12 cellular contexts compared by ENCODE assay signal in genomic region chr1:42686418-42686817, GRCh38. TPM values are rescaled to one million over a fixed set of nuclear protein-coding genes. Genes with fewer than 3 reads are reported as not detected.
DNase-seq lines count a peak whose midpoint lies in the region; ATAC-seq, FAIRE-seq and TF ChIP-seq lines count a peak whose summit lies in the region.
"Had no signal": no experiment of that assay in that cellular context is flagged by ENCODE, and none has a peak within 500 bp of the region (broad histone marks: within the 10 kb centered on the region; RNA-seq: fewer than 3 reads in every experiment).

No MANE protein-coding gene starts in this region.

- H3K4me3 Mint-ChIP-seq in activated CD4-positive, alpha-beta T cell treated with anti-CD3 and anti-CD28 coated beads, Interleukin-2, amount 10 ng/mL, durations not matched to agents 7 days and 5 days, result peak overlapping the region; percentile 21
- H3K4me3 Mint-ChIP-seq in astrocyte (ENCODE audit: unreplicated experiment) (peak overlapping the region; percentile 3), neural progenitor cell (no peak overlapping the region)

- H3K4me1 ChIP-seq in Karpas-422 (ENCODE audit: low read length) (peaks cover 71% of the 10 kb centered on the region), astrocyte (ENCODE audit: insufficient read depth, low read length) (peaks cover 19% of the 10 kb centered on the region), neural progenitor cell (peaks cover 31% of the 10 kb centered on the region)

- peaks cover 84% of the 10 kb centered on the region for H4K20me1 ChIP-seq in Karpas-422 (ENCODE audit: insufficient read depth, low read depth, low read length)
- peaks cover 85% of the 10 kb centered on the region for H4K20me1 ChIP-seq in astrocyte (ENCODE audit: insufficient read depth, low read length)
- peaks cover 86% of the 10 kb centered on the region for H4K20me1 ChIP-seq in neural progenitor cell (ENCODE audit: low read depth)

- H3K4me2 ChIP-seq in Karpas-422 (ENCODE audit: low read depth, low read length, poor library complexity, severe bottlenecking) (peak overlapping the region; percentile 97), astrocyte (ENCODE audit: low read length) (peak overlapping the region; percentile 51), neural progenitor cell (peak overlapping the region; percentile 93)

- H3K27me3 ChIP-seq in Karpas-422 (ENCODE audit: low read length), result no peaks in the 10 kb centered on the region
- H3K27me3 ChIP-seq in astrocyte (ENCODE audit: insufficient read depth, low read length), result no peaks in the 10 kb centered on the region
- no peaks in the 10 kb centered on the region for H3K27me3 ChIP-seq in neural progenitor cell

- TF ChIP-seq CTCF in astrocyte (IDR thresholded peaks at IDR 0.05; ENCODE audit: insufficient read depth, low read depth, low read length) (no peak), neural progenitor cell (IDR thresholded peaks at IDR 0.05) (no peak)

- H3K27ac Mint-ChIP-seq in activated CD4-positive, alpha-beta T cell treated with anti-CD3 and anti-CD28 coated beads, Interleukin-2, amount 10 ng/mL, durations not matched to agents 7 days and 5 days, result no peak overlapping the region
- H3K27ac Mint-ChIP-seq in astrocyte (ENCODE audit: unreplicated experiment) (no peak overlapping the region), neural progenitor cell (no peak overlapping the region)

- H2AFZ ChIP-seq in Karpas-422 (ENCODE audit: low read length), result no peak overlapping the region
- no peak overlapping the region for H2AFZ ChIP-seq in astrocyte (ENCODE audit: low read depth, low read length)
- H2AFZ ChIP-seq in neural progenitor cell (replicated peaks), result no peak overlapping the region

- peaks cover 76% of the 10 kb centered on the region for H3K4me1 Mint-ChIP-seq in activated CD4-positive, alpha-beta T cell treated with anti-CD3 and anti-CD28 coated beads, Interleukin-2, amount 10 ng/mL, durations not matched to agents 7 days and 5 days
- peaks cover 44% of the 10 kb centered on the region for H3K4me1 Mint-ChIP-seq in astrocyte (ENCODE audit: low read depth, unreplicated experiment)
- peaks cover 57% of the 10 kb centered on the region for H3K4me1 Mint-ChIP-seq in neural progenitor cell

- no peaks in the 10 kb centered on the region for H3K9me2 ChIP-seq in Karpas-422 (replicated peaks; ENCODE audit: insufficient read depth, low read length)

- H3K27me3 Mint-ChIP-seq in activated CD4-positive, alpha-beta T cell treated with anti-CD3 and anti-CD28 coated beads, Interleukin-2, amount 10 ng/mL, durations not matched to agents 7 days and 5 days, result no peaks in the 10 kb centered on the region
- H3K27me3 Mint-ChIP-seq in astrocyte (ENCODE audit: low read depth, unreplicated experiment) (no peaks in the 10 kb centered on the region), neural progenitor cell (ENCODE audit: insufficient read depth, low read depth) (peaks cover 4% of the 10 kb centered on the region)

- no peaks in the 10 kb centered on the region for H3K9me3 Mint-ChIP-seq in activated CD4-positive, alpha-beta T cell treated with anti-CD3 and anti-CD28 coated beads, Interleukin-2, amount 10 ng/mL, durations not matched to agents 7 days and 5 days
- H3K9me3 Mint-ChIP-seq in astrocyte (ENCODE audit: unreplicated experiment), result no peaks in the 10 kb centered on the region
- H3K9me3 Mint-ChIP-seq in neural progenitor cell, result peaks cover 2% of the 10 kb centered on the region

- H3K9ac ChIP-seq in Karpas-422 (ENCODE audit: low read length), result no peak overlapping the region
- H3K9ac ChIP-seq in astrocyte (ENCODE audit: low read length), result no peak overlapping the region
- H3K9ac ChIP-seq in neural progenitor cell, result no peak overlapping the region

- FAIRE-seq in astrocyte (lab: Jason Lieb, UNC), result no peak
- FAIRE-seq: small intestine had no signal

- H3K36me3 Mint-ChIP-seq in activated CD4-positive, alpha-beta T cell treated with anti-CD3 and anti-CD28 coated beads, Interleukin-2, amount 10 ng/mL, durations not matched to agents 7 days and 5 days (ENCODE audit: low read depth), result peaks cover 45% of the 10 kb centered on the region
- H3K36me3 Mint-ChIP-seq in astrocyte (ENCODE audit: low read depth, unreplicated experiment) (peaks cover 7% of the 10 kb centered on the region), neural progenitor cell (peaks cover 30% of the 10 kb centered on the region)

- peaks cover 17% of the 10 kb centered on the region for H3F3A ChIP-seq in neural progenitor cell (ENCODE audit: low read depth)

- H3K79me2 ChIP-seq in Karpas-422 (ENCODE audit: low read length), result peaks cover 91% of the 10 kb centered on the region
- peaks cover 92% of the 10 kb centered on the region for H3K79me2 ChIP-seq in astrocyte (ENCODE audit: insufficient read depth, low read length)
- H3K79me2 ChIP-seq in neural progenitor cell (ENCODE audit: low read depth), result peaks cover 95% of the 10 kb centered on the region

- DNase-seq in activated CD4-positive, alpha-beta T cell treated with anti-CD3 and anti-CD28 coated beads, Interleukin-2, amount 10 ng/mL, durations not matched to agents 7 days and 5 days, result no peak
- DNase-seq in activated CD4-positive, alpha-beta T cell treated with anti-CD3 and anti-CD28 coated beads for 1 hour, result no peak
- DNase-seq in Karpas-422, result no peak
- DNase-seq in astrocyte (ENCODE audit: low read depth), result no peak
- no peak for DNase-seq in neural progenitor cell (ENCODE audit: low spot score)
- DNase-seq in NK-92 (lab: John Stamatoyannopoulos, UW; ENCODE audit: unreplicated experiment), result no peak
- no peak for DNase-seq in D341Med (ENCODE audit: low spot score)
- DNase-seq: amygdala, GDM1, small intestine had no signal

- POLR2A ChIA-PET in activated CD4-positive, alpha-beta T cell treated with anti-CD3 and anti-CD28 coated beads, Interleukin-2, amount 10 ng/mL, durations not matched to agents 7 days and 5 days (lab: Charles Lee), result no interaction called here

- CTCF ChIA-PET in activated CD4-positive, alpha-beta T cell treated with anti-CD3 and anti-CD28 coated beads, Interleukin-2, amount 10 ng/mL, durations not matched to agents 7 days and 5 days (lab: Charles Lee), result interaction anchor here (0.6 kb wide), 2 partner anchors 786 to 875 kb away, joined by 3 read pairs; no protein-coding TSS in a partner anchor

- H3K27ac ChIP-seq in Karpas-422 (ENCODE audit: low read length) (no peak overlapping the region), astrocyte (ENCODE audit: low read depth, low read length) (no peak overlapping the region), neural progenitor cell (no peak overlapping the region)

- no peak for ATAC-seq in HG03354 (IDR thresholded peaks at IDR 0.05; ENCODE audit: poor library complexity, severe bottlenecking, unreplicated experiment)

- no peaks in the 10 kb centered on the region for H3K9me3 ChIP-seq in Karpas-422 (ENCODE audit: low read length)
- no peaks in the 10 kb centered on the region for H3K9me3 ChIP-seq in astrocyte (ENCODE audit: insufficient read depth, low read depth, low read length)
- H3K9me3 ChIP-seq in neural progenitor cell (ENCODE audit: low read depth), result no peaks in the 10 kb centered on the region

- H3K36me3 ChIP-seq in Karpas-422 (ENCODE audit: insufficient read depth, low read length), result peaks cover 80% of the 10 kb centered on the region
- H3K36me3 ChIP-seq in astrocyte (ENCODE audit: insufficient read depth, low read length), result peaks cover 14% of the 10 kb centered on the region
- H3K36me3 ChIP-seq in neural progenitor cell, result peaks cover 14% of the 10 kb centered on the region

- H3K4me3 ChIP-seq in Karpas-422 (ENCODE audit: low read length) (peak overlapping the region; percentile 20; the same call in 1 of the 2 replicates), astrocyte (ENCODE audit: insufficient read depth, low read depth, low read length) (no peak overlapping the region), neural progenitor cell (peak overlapping the region; percentile 89)

RNA-seq across cellular contexts. Expression of gene YBX1, which starts 4.2 kb away (rescaled TPM):
- 100 to 1,000 TPM; 607 to 643 TPM for total RNA-seq in activated CD4-positive, alpha-beta T cell treated with anti-CD3 and anti-CD28 coated beads, Interleukin-2, amount 10 ng/mL, durations not matched to agents 7 days and 5 days
- total RNA-seq in Karpas-422 (2014; rRNA removed; shearing (Covaris generic); ENCODE audit: low replicate concordance), result 652 and 1,200 TPM in 2 replicates
- 744 and 872 TPM in 2 replicates for total RNA-seq in astrocyte
- 1,302 and 1,610 TPM in 2 replicates for total RNA-seq in neural progenitor cell (ENCODE audit: low replicate concordance)

RNA-seq across cellular contexts. Expression of gene PPIH, which starts 28.2 kb away (rescaled TPM):
- 100 to 1,000 TPM; 109 to 116 TPM for total RNA-seq in activated CD4-positive, alpha-beta T cell treated with anti-CD3 and anti-CD28 coated beads, Interleukin-2, amount 10 ng/mL, durations not matched to agents 7 days and 5 days
- total RNA-seq in Karpas-422 (2014; rRNA removed; shearing (Covaris generic); ENCODE audit: low replicate concordance), result 42.1 and 53.0 TPM in 2 replicates
- total RNA-seq in astrocyte, result 23.5 and 28.5 TPM in 2 replicates
- 77.9 and 126 TPM in 2 replicates for total RNA-seq in neural progenitor cell (ENCODE audit: low replicate concordance)

RNA-seq across cellular contexts. Expression of gene CLDN19, which starts 53.6 kb away (rescaled TPM):
- total RNA-seq in activated CD4-positive, alpha-beta T cell treated with anti-CD3 and anti-CD28 coated beads, Interleukin-2, amount 10 ng/mL, durations not matched to agents 7 days and 5 days, result not detected
- not detected in 2 replicates for total RNA-seq in Karpas-422 (2014; rRNA removed; shearing (Covaris generic); ENCODE audit: low replicate concordance)
- total RNA-seq in astrocyte (0.11 TPM in 1 of 2 replicates, not detected in the other), neural progenitor cell (ENCODE audit: low replicate concordance) (0.19 and 2.3 TPM in 2 replicates)
- total RNA-seq: RPMI7951 had no signal
